ENCODE assay signal across 13 cellular contexts in genomic region chr1:152623203-152623844, GRCh38. TPM values are rescaled to one million over a fixed set of nuclear protein-coding genes. Genes with fewer than 3 reads are reported as not detected.
DNase-seq lines count a peak whose midpoint lies in the region; ATAC-seq and TF ChIP-seq lines count a peak whose summit lies in the region.
"Had no signal": no experiment of that assay in that cellular context is flagged by ENCODE, and none has a peak within 500 bp of the region (broad histone marks: within the 10 kb centered on the region; RNA-seq: fewer than 3 reads in every experiment).

No MANE protein-coding gene starts in this region.

- H3K36me3 Mint-ChIP-seq in neural progenitor cell = no peaks in the 10 kb centered on the region

- no peaks in the 10 kb centered on the region for H3K27me3 ChIP-seq in tibial nerve
- no peaks in the 10 kb centered on the region for H3K27me3 ChIP-seq in neural progenitor cell

- no peaks in the 10 kb centered on the region for H3K4me1 Mint-ChIP-seq in neural progenitor cell
- H3K4me1 Mint-ChIP-seq: WTC11 had no signal

- TF ChIP-seq EP300 in tibial nerve (IDR thresholded peaks at IDR 0.05) = no peak

- peaks cover 50% of the 10 kb centered on the region for H3K9me3 Mint-ChIP-seq in neural progenitor cell

- H3K4me1 ChIP-seq in tibial nerve (no peaks in the 10 kb centered on the region), neural progenitor cell (no peaks in the 10 kb centered on the region)
- H3K4me1 ChIP-seq: breast epithelium, heart left ventricle had no signal

- no peaks in the 10 kb centered on the region for H3F3A ChIP-seq in neural progenitor cell (ENCODE audit: low read depth)

- no peak overlapping the region for H3K27ac Mint-ChIP-seq in neural progenitor cell
- H3K27ac Mint-ChIP-seq: WTC11 had no signal

- no peak overlapping the region for H3K4me3 Mint-ChIP-seq in neural progenitor cell
- H3K4me3 Mint-ChIP-seq: WTC11 had no signal

- H3K27me3 Mint-ChIP-seq in neural progenitor cell (ENCODE audit: insufficient read depth, low read depth) = peaks cover 6% of the 10 kb centered on the region

- H3K9me3 ChIP-seq in tibial nerve (peaks cover 0 to 27% (median 0%) of the 10 kb centered on the region in 4 donors), neural progenitor cell (ENCODE audit: low read depth) (peaks cover 14% of the 10 kb centered on the region)

- H3K36me3 ChIP-seq in tibial nerve (no peaks in the 10 kb centered on the region), neural progenitor cell (no peaks in the 10 kb centered on the region)
- H3K36me3 ChIP-seq: breast epithelium, heart left ventricle had no signal

- no peaks in the 10 kb centered on the region for H4K20me1 ChIP-seq in neural progenitor cell (ENCODE audit: low read depth)

- TF ChIP-seq CTCF in AG10803 (conservative IDR thresholded peaks at IDR 0.05; ENCODE audit: low read length) = peak; percentile 8; the same call in 1 of the 2 replicates
- peak; percentile 65 for TF ChIP-seq CTCF in GM12873 (IDR thresholded peaks at IDR 0.05; ENCODE audit: insufficient read depth, low read depth, low read length, missing control alignments)
- no peak for TF ChIP-seq CTCF in tibial nerve (IDR thresholded peaks at IDR 0.05)
- no peak for TF ChIP-seq CTCF in neural progenitor cell (IDR thresholded peaks at IDR 0.05)

- DNase-seq in AG10803 (ENCODE audit: low read depth) = no peak
- DNase-seq in RPMI8226 = peak; percentile 37
- DNase-seq in left kidney (ENCODE audit: low read depth, low spot score) = peak; percentile 14
- DNase-seq in tibial nerve (ENCODE audit: low spot score in 2 of 2) = no peak
- no peak for DNase-seq in globus pallidus (ENCODE audit: low spot score)
- DNase-seq in neural progenitor cell (ENCODE audit: low spot score) = no peak
- DNase-seq: NCI-H2227 treated with DMSO at 0.1 percent for 48 hours had no signal

- TF ChIP-seq POLR2A in tibial nerve (IDR thresholded peaks at IDR 0.05) = no peak

- WGBS in tibial nerve, 2 donors = 24 to 33% methylated on average over 25 to 27 of the region's 29 CpGs

- ATAC-seq in HG02588 (IDR thresholded peaks at IDR 0.05; ENCODE audit: unreplicated experiment) = no peak
- ATAC-seq: heart left ventricle, WTC11 had no signal

- H3K27ac ChIP-seq in tibial nerve (no peak overlapping the region), neural progenitor cell (no peak overlapping the region)
- H3K27ac ChIP-seq: breast epithelium, heart left ventricle had no signal

- H3K4me3 ChIP-seq in AG10803 (ENCODE audit: low read length) (no peak overlapping the region), tibial nerve (no peak overlapping the region), neural progenitor cell (no peak overlapping the region)
- H3K4me3 ChIP-seq: breast epithelium, heart left ventricle had no signal

- no peak overlapping the region for H3K4me2 ChIP-seq in neural progenitor cell

- H2AFZ ChIP-seq in neural progenitor cell (replicated peaks) = no peak overlapping the region

- H3K9ac ChIP-seq in neural progenitor cell = no peak overlapping the region

- H3K79me2 ChIP-seq in neural progenitor cell (ENCODE audit: low read depth) = no peaks in the 10 kb centered on the region

RNA-seq across cellular contexts. Expression of gene LCE3A, which starts 0.4 kb away (rescaled TPM):
- total RNA-seq in tibial nerve (not detected), neural progenitor cell (ENCODE audit: low replicate concordance) (not detected in 2 replicates)
- total RNA-seq: breast epithelium, G401, heart left ventricle, WTC11 had no signal

RNA-seq across cellular contexts. Expression of gene LCE3B, which starts 9.7 kb away (rescaled TPM):
- total RNA-seq in tibial nerve (not detected), neural progenitor cell (ENCODE audit: low replicate concordance) (not detected in 2 replicates)
- total RNA-seq: breast epithelium, G401, heart left ventricle, WTC11 had no signal

RNA-seq across cellular contexts. Expression of gene LCE3C, which starts 23.3 kb away (rescaled TPM):
- total RNA-seq in tibial nerve (not detected), neural progenitor cell (ENCODE audit: low replicate concordance) (not detected in 2 replicates)
- total RNA-seq: breast epithelium, G401, heart left ventricle, WTC11 had no signal

RNA-seq across cellular contexts. Expression of gene LCE2D, which starts 39.9 kb away (rescaled TPM):
- total RNA-seq in tibial nerve = not detected
- total RNA-seq in neural progenitor cell (ENCODE audit: low replicate concordance) = not detected in 2 replicates
- total RNA-seq: breast epithelium, G401, heart left ventricle, WTC11 had no signal

RNA-seq across cellular contexts. Expression of gene LCE3D, which starts 43.0 kb away (rescaled TPM):
- total RNA-seq in tibial nerve (not detected), neural progenitor cell (ENCODE audit: low replicate concordance) (not detected in 2 replicates)
- total RNA-seq: breast epithelium, G401, heart left ventricle, WTC11 had no signal

Comparison
In these comparisons a context has a peak if more than half of its experiments do, and no peak if none do; other contexts are left out.
1. DNase-seq: peak in RPMI8226 (single experiment) and left kidney (single experiment); none in AG10803 (single experiment), tibial nerve (0 of 2), globus pallidus (single experiment) and neural progenitor cell (single experiment).
2. CTCF ChIP-seq: peak in AG10803 (single experiment) and GM12873 (single experiment); none in tibial nerve (0 of 5) and neural progenitor cell (single experiment).